In the genomic region with DNA sequence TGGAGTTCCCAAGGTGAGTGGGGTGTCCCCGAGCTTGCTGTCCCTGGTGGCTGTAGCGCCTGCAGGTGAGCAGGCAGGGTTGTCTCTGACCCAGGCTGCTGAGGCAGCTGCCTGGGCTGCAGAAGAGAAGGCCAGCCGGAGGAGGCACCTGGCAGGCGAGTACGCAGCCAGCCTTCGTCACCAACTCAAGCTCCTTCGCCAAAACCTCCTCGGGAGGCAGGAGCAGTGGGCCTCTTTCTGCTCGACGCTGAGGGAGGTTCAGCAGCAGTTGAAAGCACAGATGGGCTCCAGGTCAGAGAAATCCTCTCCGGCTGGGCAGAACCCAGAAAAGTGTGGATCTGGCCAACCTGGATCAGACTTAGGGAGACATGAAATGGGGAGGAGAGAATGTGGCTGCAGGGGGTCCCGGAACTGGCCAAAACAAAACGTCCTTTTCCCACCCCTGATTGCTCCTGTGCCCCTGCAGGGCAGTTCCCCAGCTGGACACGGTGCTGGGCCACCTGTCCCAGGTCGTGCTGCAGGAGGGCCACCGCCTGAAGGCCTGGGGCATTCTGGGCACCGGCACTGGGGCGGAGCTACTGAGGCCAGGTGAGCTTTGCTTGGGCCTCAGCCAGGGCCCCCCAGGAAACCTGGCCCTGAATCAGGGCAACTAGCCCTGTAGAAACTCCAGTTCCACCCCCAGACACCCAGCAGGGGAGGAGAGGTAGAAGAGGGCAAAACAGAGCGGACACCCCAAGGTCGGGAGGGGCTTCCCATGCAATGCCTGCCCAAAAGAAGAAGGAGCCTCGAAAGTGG, we compare ENCODE assay signal across 16 cellular contexts. TPM values are rescaled to one million over a fixed set of nuclear protein-coding genes. Genes with fewer than 3 reads are reported as not detected.
DNase-seq lines count a peak whose midpoint lies in the region; ATAC-seq, FAIRE-seq and TF ChIP-seq lines count a peak whose summit lies in the region.
"Had no signal": no experiment of that assay in that cellular context is flagged by ENCODE, and none has a peak within 500 bp of the region (broad histone marks: within the 10 kb centered on the region; RNA-seq: fewer than 3 reads in every experiment).

No MANE protein-coding gene starts in this region.

- H3K9ac ChIP-seq in OCI-LY1 (ENCODE audit: low read length): peak overlapping the region; percentile 4; the same call in 1 of the 2 replicates

- intact Hi-C loops in activated CD8-positive, alpha-beta T cell treated with anti-CD3 and anti-CD28 coated beads for 36 hours (cut with micrococcal nuclease): loop anchor here (5.0 to 10.0 kb wide), 3 partner anchors 89 to 329 kb away; partner anchors contain the start of gene LAYN
- intact Hi-C loops in esophagus muscularis mucosa (cut with DNase I) (no loop called here), pancreas (cut with DNase I) (no loop called here)

- H3K36me3 ChIP-seq in OCI-LY1 (ENCODE audit: insufficient read depth, low read length) (no peaks in the 10 kb centered on the region), esophagus muscularis mucosa (no peaks in the 10 kb centered on the region), pancreas (no peaks in the 10 kb centered on the region)
- H3K36me3 ChIP-seq: neutrophil, tibial nerve had no signal

- no peak for ATAC-seq in activated CD8-positive, alpha-beta T cell treated with anti-CD3 and anti-CD28 coated beads, Interleukin-2, amount 10 ng/mL, durations not matched to agents 7 days and 5 days
- ATAC-seq in activated CD8-positive, alpha-beta T cell treated with anti-CD3 and anti-CD28 coated beads for 36 hours: no peak
- no peak for ATAC-seq in stimulated activated effector memory CD8-positive, alpha-beta T cell treated with anti-CD3 and anti-CD28 coated beads, Interleukin-12 subunit alpha, Interleukin-12 subunit beta, amount 100 ng/mL, for 72 hours
- no peak for ATAC-seq in pancreas
- no peak for ATAC-seq in GM21529 (IDR thresholded peaks at IDR 0.05; ENCODE audit: unreplicated experiment)
- no peak for ATAC-seq in HG02763 (IDR thresholded peaks at IDR 0.05; ENCODE audit: unreplicated experiment)

- no peak overlapping the region for H2AFZ ChIP-seq in OCI-LY1 (ENCODE audit: low read length)

- H3K4me2 ChIP-seq in OCI-LY1 (ENCODE audit: low read length): peak overlapping the region; percentile 48
- H3K4me2 ChIP-seq: A549 had no signal

- no peak for FAIRE-seq in pancreas (lab: Jason Lieb, UNC)
- FAIRE-seq: A549 had no signal

- H3K36me3 Mint-ChIP-seq in activated CD8-positive, alpha-beta T cell treated with anti-CD3 and anti-CD28 coated beads, Interleukin-2, amount 10 ng/mL, durations not matched to agents 7 days and 5 days (ENCODE audit: low read depth): no peaks in the 10 kb centered on the region
- no peaks in the 10 kb centered on the region for H3K36me3 Mint-ChIP-seq in activated CD8-positive, alpha-beta T cell treated with anti-CD3 and anti-CD28 coated beads for 36 hours (ENCODE audit: low read depth)
- H3K36me3 Mint-ChIP-seq in stimulated activated effector memory CD8-positive, alpha-beta T cell treated with anti-CD3 and anti-CD28 coated beads, Interleukin-12 subunit alpha, Interleukin-12 subunit beta, amount 100 ng/mL, for 72 hours: no peaks in the 10 kb centered on the region

- peaks cover 10% of the 10 kb centered on the region for H3K4me1 ChIP-seq in OCI-LY1 (ENCODE audit: insufficient read depth, low read length, severe bottlenecking)
- no peaks in the 10 kb centered on the region for H3K4me1 ChIP-seq in esophagus muscularis mucosa
- H3K4me1 ChIP-seq in pancreas: no peaks in the 10 kb centered on the region
- H3K4me1 ChIP-seq: A549, tibial nerve had no signal

- no peaks in the 10 kb centered on the region for H3K79me2 ChIP-seq in OCI-LY1 (ENCODE audit: insufficient read depth, low read length)

- TF ChIP-seq EP300 in esophagus muscularis mucosa (IDR thresholded peaks at IDR 0.05): no peak

- no peak for TF ChIP-seq POLR2A in esophagus muscularis mucosa (IDR thresholded peaks at IDR 0.05; ENCODE audit: low read depth)

- peak; percentile 8 for DNase-seq in activated CD8-positive, alpha-beta T cell treated with anti-CD3 and anti-CD28 coated beads, Interleukin-2, amount 10 ng/mL, durations not matched to agents 7 days and 5 days
- DNase-seq in activated CD8-positive, alpha-beta T cell treated with anti-CD3 and anti-CD28 coated beads for 36 hours: no peak
- DNase-seq in esophagus muscularis mucosa (ENCODE audit: extremely low spot score) (peak; percentile 83), pancreas (no peak)
- peak in 1 of 2 donors; percentile 42 for DNase-seq in stimulated activated effector memory CD8-positive, alpha-beta T cell treated with anti-CD3 and anti-CD28 coated beads, Interleukin-12 subunit alpha, Interleukin-12 subunit beta, amount 100 ng/mL, for 72 hours (ENCODE audit: low spot score in 2 of 2)
- DNase-seq: activated effector memory CD4-positive, alpha-beta T cell treated with Interleukin-2 at 50 U/mL for 16 hours had no signal

- H3K4me3 ChIP-seq in OCI-LY1 (ENCODE audit: low read depth, low read length, poor library complexity, severe bottlenecking): peak overlapping the region; percentile 6
- H3K4me3 ChIP-seq in esophagus muscularis mucosa: no peak overlapping the region
- H3K4me3 ChIP-seq in pancreas: no peak overlapping the region
- H3K4me3 ChIP-seq: A549, SK-N-MC, tibial nerve had no signal

- no peak overlapping the region for H3K27ac Mint-ChIP-seq in activated CD8-positive, alpha-beta T cell treated with anti-CD3 and anti-CD28 coated beads, Interleukin-2, amount 10 ng/mL, durations not matched to agents 7 days and 5 days
- H3K27ac Mint-ChIP-seq in activated CD8-positive, alpha-beta T cell treated with anti-CD3 and anti-CD28 coated beads for 36 hours: no peak overlapping the region
- peak overlapping the region; percentile 61 for H3K27ac Mint-ChIP-seq in stimulated activated effector memory CD8-positive, alpha-beta T cell treated with anti-CD3 and anti-CD28 coated beads, Interleukin-12 subunit alpha, Interleukin-12 subunit beta, amount 100 ng/mL, for 72 hours

- no peaks in the 10 kb centered on the region for H3K9me2 ChIP-seq in OCI-LY1 (ENCODE audit: low read depth, low read length)

- H3K9me3 Mint-ChIP-seq in activated CD8-positive, alpha-beta T cell treated with anti-CD3 and anti-CD28 coated beads, Interleukin-2, amount 10 ng/mL, durations not matched to agents 7 days and 5 days (ENCODE audit: insufficient read depth): no peaks in the 10 kb centered on the region
- H3K9me3 Mint-ChIP-seq in activated CD8-positive, alpha-beta T cell treated with anti-CD3 and anti-CD28 coated beads for 36 hours: no peaks in the 10 kb centered on the region
- H3K9me3 Mint-ChIP-seq in stimulated activated effector memory CD8-positive, alpha-beta T cell treated with anti-CD3 and anti-CD28 coated beads, Interleukin-12 subunit alpha, Interleukin-12 subunit beta, amount 100 ng/mL, for 72 hours: no peaks in the 10 kb centered on the region

- TF ChIP-seq CTCF in activated CD8-positive, alpha-beta T cell treated with anti-CD3 and anti-CD28 coated beads for 36 hours (IDR thresholded peaks at IDR 0.05): no peak
- TF ChIP-seq CTCF in OCI-LY1 (IDR thresholded peaks at IDR 0.05; ENCODE audit: low read length) (no peak), esophagus muscularis mucosa (IDR thresholded peaks at IDR 0.05) (no peak), pancreas (IDR thresholded peaks at IDR 0.05) (no peak)

- H3K27ac ChIP-seq in OCI-LY1 (ENCODE audit: low read depth, low read length, poor library complexity, severe bottlenecking) (no peak overlapping the region), esophagus muscularis mucosa (replicated peaks in 1 of 4) (no peak overlapping the region), pancreas (no peak overlapping the region)
- H3K27ac ChIP-seq: neutrophil, SK-N-MC, tibial nerve had no signal

- 85% methylated on average over 16 of the region's 21 CpGs for WGBS in esophagus muscularis mucosa
- 66 to 75% methylated on average over 21 of the region's 21 CpGs for WGBS in pancreas, 2 donors

- H3K27me3 Mint-ChIP-seq in activated CD8-positive, alpha-beta T cell treated with anti-CD3 and anti-CD28 coated beads, Interleukin-2, amount 10 ng/mL, durations not matched to agents 7 days and 5 days (ENCODE audit: low read depth): peaks cover 14% of the 10 kb centered on the region
- H3K27me3 Mint-ChIP-seq in activated CD8-positive, alpha-beta T cell treated with anti-CD3 and anti-CD28 coated beads for 36 hours: peaks cover 6% of the 10 kb centered on the region

- POLR2A ChIA-PET in activated CD8-positive, alpha-beta T cell treated with anti-CD3 and anti-CD28 coated beads, Interleukin-2, amount 10 ng/mL, durations not matched to agents 7 days and 5 days (lab: Charles Lee): interaction anchor here (0.6 to 3.0 kb wide), 4 partner anchors 57 to 146 kb away, joined by 3 to 26 read pairs (median 4); partner anchors contain the start of genes BTG4 and LAYN
- POLR2A ChIA-PET in activated CD8-positive, alpha-beta T cell treated with anti-CD3 and anti-CD28 coated beads for 36 hours (lab: Charles Lee): interaction anchor here (1.1 kb wide), 1 partner anchor 10 kb away, joined by 3 read pairs; no protein-coding TSS in a partner anchor

- H3K4me3 Mint-ChIP-seq in activated CD8-positive, alpha-beta T cell treated with anti-CD3 and anti-CD28 coated beads, Interleukin-2, amount 10 ng/mL, durations not matched to agents 7 days and 5 days: no peak overlapping the region
- no peak overlapping the region for H3K4me3 Mint-ChIP-seq in activated CD8-positive, alpha-beta T cell treated with anti-CD3 and anti-CD28 coated beads for 36 hours
- no peak overlapping the region for H3K4me3 Mint-ChIP-seq in stimulated activated effector memory CD8-positive, alpha-beta T cell treated with anti-CD3 and anti-CD28 coated beads, Interleukin-12 subunit alpha, Interleukin-12 subunit beta, amount 100 ng/mL, for 72 hours

- H3F3A ChIP-seq in OCI-LY1 (ENCODE audit: insufficient read depth, low read length): no peaks in the 10 kb centered on the region

- H3K27me3 ChIP-seq in OCI-LY1 (ENCODE audit: insufficient read depth, low read length): peaks cover 18% of the 10 kb centered on the region
- peaks cover 0 to 16% (median 0%) of the 10 kb centered on the region in 4 donors for H3K27me3 ChIP-seq in esophagus muscularis mucosa
- no peaks in the 10 kb centered on the region for H3K27me3 ChIP-seq in pancreas
- H3K27me3 ChIP-seq: tibial nerve had no signal

- H4K20me1 ChIP-seq in OCI-LY1 (ENCODE audit: insufficient read depth, low read length): no peaks in the 10 kb centered on the region

- H3K9me3 ChIP-seq in OCI-LY1 (ENCODE audit: low read length) (no peaks in the 10 kb centered on the region), esophagus muscularis mucosa (no peaks in the 10 kb centered on the region), pancreas (no peaks in the 10 kb centered on the region)
- H3K9me3 ChIP-seq: A549, neutrophil, tibial nerve had no signal

- CTCF ChIA-PET in activated CD8-positive, alpha-beta T cell treated with anti-CD3 and anti-CD28 coated beads, Interleukin-2, amount 10 ng/mL, durations not matched to agents 7 days and 5 days (lab: Charles Lee): interaction anchor here (0.6 to 3.9 kb wide), 44 partner anchors 9 to 390 kb away, joined by 3 to 56 read pairs (median 4); partner anchors contain the start of genes BTG4, HOATZ, LAYN and POU2AF1
- CTCF ChIA-PET in activated CD8-positive, alpha-beta T cell treated with anti-CD3 and anti-CD28 coated beads for 36 hours (lab: Charles Lee): interaction anchor here (0.5 to 5.5 kb wide), 43 partner anchors 9 to 331 kb away, joined by 3 to 39 read pairs (median 3); partner anchors contain the start of genes BTG4 and LAYN

- peaks cover 5% of the 10 kb centered on the region for H3K4me1 Mint-ChIP-seq in activated CD8-positive, alpha-beta T cell treated with anti-CD3 and anti-CD28 coated beads, Interleukin-2, amount 10 ng/mL, durations not matched to agents 7 days and 5 days (ENCODE audit: low read depth)
- H3K4me1 Mint-ChIP-seq in activated CD8-positive, alpha-beta T cell treated with anti-CD3 and anti-CD28 coated beads for 36 hours (ENCODE audit: low read depth): peaks cover 4% of the 10 kb centered on the region
- H3K4me1 Mint-ChIP-seq in stimulated activated effector memory CD8-positive, alpha-beta T cell treated with anti-CD3 and anti-CD28 coated beads, Interleukin-12 subunit alpha, Interleukin-12 subunit beta, amount 100 ng/mL, for 72 hours: no peaks in the 10 kb centered on the region

RNA-seq across cellular contexts. Expression of gene BTG4, which starts 56.7 kb away (rescaled TPM):
- total RNA-seq in activated CD8-positive, alpha-beta T cell treated with anti-CD3 and anti-CD28 coated beads, Interleukin-2, amount 10 ng/mL, durations not matched to agents 7 days and 5 days: not detected
- total RNA-seq in activated CD8-positive, alpha-beta T cell treated with anti-CD3 and anti-CD28 coated beads for 36 hours: under 1 TPM; 0.36 to 0.98 TPM
- total RNA-seq in esophagus muscularis mucosa (not detected), pancreas (not detected)
- polyA plus RNA-seq in pancreas: not detected
- total RNA-seq: epithelial cell of proximal tubule, glomerular endothelial cell, H7, tibial nerve had no signal

RNA-seq across cellular contexts. Expression of gene HOATZ, which starts 59.1 kb away (rescaled TPM):
- total RNA-seq in activated CD8-positive, alpha-beta T cell treated with anti-CD3 and anti-CD28 coated beads, Interleukin-2, amount 10 ng/mL, durations not matched to agents 7 days and 5 days: under 1 TPM in 1 of 2 experiments, not detected in 1; 0.37 TPM
- total RNA-seq in activated CD8-positive, alpha-beta T cell treated with anti-CD3 and anti-CD28 coated beads for 36 hours: not detected
- total RNA-seq in esophagus muscularis mucosa: not detected
- total RNA-seq in pancreas: not detected
- polyA plus RNA-seq in pancreas: not detected
- total RNA-seq: epithelial cell of proximal tubule, glomerular endothelial cell, H7, tibial nerve had no signal
- polyA plus RNA-seq: A549 had no signal

Comparison
In these comparisons a context has a peak if more than half of its experiments do, and no peak if none do; other contexts are left out.
1. DNase-seq: peak in activated CD8-positive, alpha-beta T cell treated with anti-CD3 and anti-CD28 coated beads, Interleukin-2, amount 10 ng/mL, durations not matched to agents 7 days and 5 days (single experiment) and esophagus muscularis mucosa (single experiment); none in activated CD8-positive, alpha-beta T cell treated with anti-CD3 and anti-CD28 coated beads for 36 hours (single experiment) and pancreas (0 of 6).